1 cellular context compared by ENCODE assay signal in genomic region chr15:60155661-60156060, GRCh38.
TF ChIP-seq lines count a peak whose summit lies in the region.

No MANE protein-coding gene starts in this region.

TF ChIP-seq in WTC11, 78 proteins besides CTCF, POLR2A, EP300 and RAD21 (continued from another document):
- TF ChIP-seq, protein P1, sequence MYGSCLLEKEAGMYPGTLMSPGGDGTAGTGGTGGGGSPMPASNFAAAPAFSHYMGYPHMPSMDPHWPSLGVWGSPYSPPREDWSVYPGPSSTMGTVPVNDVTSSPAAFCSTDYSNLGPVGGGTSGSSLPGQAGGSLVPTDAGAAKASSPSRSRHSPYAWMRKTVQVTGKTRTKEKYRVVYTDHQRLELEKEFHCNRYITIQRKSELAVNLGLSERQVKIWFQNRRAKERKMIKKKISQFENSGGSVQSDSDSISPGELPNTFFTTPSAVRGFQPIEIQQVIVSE (CRISPR knock-in tag; IDR thresholded peaks at IDR 0.05; ENCODE audit: borderline replicate concordance): no peak
- TF ChIP-seq FOXP1 (CRISPR knock-in tag; IDR thresholded peaks at IDR 0.05; ENCODE audit: borderline replicate concordance) (no peak), ZNF263 (CRISPR knock-in tag; IDR thresholded peaks at IDR 0.05; ENCODE audit: low read depth) (no peak), ZNF671 (CRISPR knock-in tag; IDR thresholded peaks at IDR 0.05) (no peak), GTF2I (CRISPR knock-in tag; conservative IDR thresholded peaks at IDR 0.05) (no peak), FOXK1 (CRISPR knock-in tag; IDR thresholded peaks at IDR 0.05) (no peak), TP53 (CRISPR knock-in tag; IDR thresholded peaks at IDR 0.05) (no peak), ZNF425 (CRISPR knock-in tag; conservative IDR thresholded peaks at IDR 0.05) (no peak), ZNF138 (CRISPR knock-in tag; conservative IDR thresholded peaks at IDR 0.05) (no peak)
- TF ChIP-seq, protein P2, sequence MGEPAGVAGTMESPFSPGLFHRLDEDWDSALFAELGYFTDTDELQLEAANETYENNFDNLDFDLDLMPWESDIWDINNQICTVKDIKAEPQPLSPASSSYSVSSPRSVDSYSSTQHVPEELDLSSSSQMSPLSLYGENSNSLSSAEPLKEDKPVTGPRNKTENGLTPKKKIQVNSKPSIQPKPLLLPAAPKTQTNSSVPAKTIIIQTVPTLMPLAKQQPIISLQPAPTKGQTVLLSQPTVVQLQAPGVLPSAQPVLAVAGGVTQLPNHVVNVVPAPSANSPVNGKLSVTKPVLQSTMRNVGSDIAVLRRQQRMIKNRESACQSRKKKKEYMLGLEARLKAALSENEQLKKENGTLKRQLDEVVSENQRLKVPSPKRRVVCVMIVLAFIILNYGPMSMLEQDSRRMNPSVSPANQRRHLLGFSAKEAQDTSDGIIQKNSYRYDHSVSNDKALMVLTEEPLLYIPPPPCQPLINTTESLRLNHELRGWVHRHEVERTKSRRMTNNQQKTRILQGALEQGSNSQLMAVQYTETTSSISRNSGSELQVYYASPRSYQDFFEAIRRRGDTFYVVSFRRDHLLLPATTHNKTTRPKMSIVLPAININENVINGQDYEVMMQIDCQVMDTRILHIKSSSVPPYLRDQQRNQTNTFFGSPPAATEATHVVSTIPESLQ (CRISPR knock-in tag; IDR thresholded peaks at IDR 0.05): no peak
